In the genomic region with DNA sequence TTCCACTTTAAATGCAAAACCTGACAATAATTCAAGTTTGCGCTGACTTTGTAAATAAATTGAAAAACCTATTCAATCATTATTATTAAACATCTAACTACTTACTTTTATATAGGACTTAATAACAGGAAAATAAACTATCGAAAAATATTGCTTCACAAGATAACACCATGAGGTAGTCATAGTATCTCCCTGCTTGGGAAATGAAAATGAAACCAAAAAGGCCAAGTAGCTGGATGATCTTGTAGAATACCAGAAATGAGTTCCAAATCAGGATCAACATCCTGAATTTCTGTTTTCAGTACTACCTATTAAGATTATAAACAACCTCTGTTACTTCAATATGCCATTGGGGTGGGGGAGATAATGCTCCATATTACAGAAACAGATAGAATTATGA, we compare ENCODE assay signal across 13 cellular contexts. TPM values are rescaled to one million over a fixed set of nuclear protein-coding genes. Genes with fewer than 3 reads are reported as not detected.
DNase-seq lines count a peak whose midpoint lies in the region; FAIRE-seq and TF ChIP-seq lines count a peak whose summit lies in the region.
"Had no signal": no experiment of that assay in that cellular context is flagged by ENCODE, and none has a peak within 500 bp of the region (broad histone marks: within the 10 kb centered on the region; RNA-seq: fewer than 3 reads in every experiment).

No MANE protein-coding gene starts in this region.

- H3K4me3 Mint-ChIP-seq in HFFc6 = peak overlapping the region; percentile 50; the same call in 1 of the 2 replicates

- H2AFZ ChIP-seq in smooth muscle cell (ENCODE audit: low read depth) = no peak overlapping the region

- no peaks in the 10 kb centered on the region for H3F3A ChIP-seq in smooth muscle cell (ENCODE audit: low read depth)

- H3K79me2 ChIP-seq in smooth muscle cell (ENCODE audit: low read depth) = peaks cover 5% of the 10 kb centered on the region

- peaks cover 17% of the 10 kb centered on the region for H3K4me1 Mint-ChIP-seq in HFFc6 (ENCODE audit: low read depth)

- WGBS in smooth muscle cell (ENCODE audit: low lambda C conversion rate) = 95% methylated on average over 2 of the region's 2 CpGs

- DNase-seq in AG09319 (ENCODE audit: extremely low read depth, low read depth) = peak; percentile 3
- DNase-seq in HFFc6 = no peak
- peak; percentile 74 for DNase-seq in amniotic epithelial cell (ENCODE audit: low read depth)
- no peak for DNase-seq in kidney
- DNase-seq in activated naive CD4-positive, alpha-beta T cell (lab: John Stamatoyannopoulos, UW) = no peak
- DNase-seq in HK-2 (ENCODE audit: unreplicated experiment) = no peak
- DNase-seq in RKO (ENCODE audit: low spot score) = no peak
- no peak for DNase-seq in smooth muscle cell (lab: John Stamatoyannopoulos, UW; ENCODE audit: unreplicated experiment)
- DNase-seq: central memory CD4-positive, alpha-beta T cell; mesendoderm; tibial artery had no signal

- FAIRE-seq in kidney (lab: Jason Lieb, UNC) = peak; percentile 66
- FAIRE-seq: GM12878 had no signal

- H3K9ac ChIP-seq in kidney (ENCODE audit: low read length in 2 of 2) = no peak overlapping the region
- H3K9ac ChIP-seq in smooth muscle cell (ENCODE audit: low read depth) = no peak overlapping the region

- no peaks in the 10 kb centered on the region for H3K9me3 Mint-ChIP-seq in HFFc6
- H3K9me3 Mint-ChIP-seq: activated T-helper 2 cell treated with anti-CD3 and anti-CD28 coated beads, Interferon-gamma antibody, Interleukin-2, Interleukin-4, amounts not matched to agents 10 μg/mL and 5 μg/mL and 100 μg/mL, durations not matched to agents 14 hours and 24 hours and 36 hours had no signal

- intact Hi-C loops in kidney (cut with DNase I) = no loop called here

- no peaks in the 10 kb centered on the region for H3K27me3 Mint-ChIP-seq in HFFc6 (ENCODE audit: insufficient read depth)

- peaks cover 41% of the 10 kb centered on the region for H3K36me3 Mint-ChIP-seq in HFFc6 (ENCODE audit: low read depth)

- H3K27ac ChIP-seq in kidney (ENCODE audit: low read depth in 2 of 2, low read length in 2 of 2) = no peak overlapping the region
- no peak overlapping the region for H3K27ac ChIP-seq in smooth muscle cell (ENCODE audit: low read depth)
- H3K27ac ChIP-seq: tibial artery had no signal

- H4K20me1 ChIP-seq in smooth muscle cell (ENCODE audit: low read depth) = peaks cover 20% of the 10 kb centered on the region

- peak overlapping the region; percentile 30; the same call in 1 of the 2 replicates for H3K27ac Mint-ChIP-seq in HFFc6
- H3K27ac Mint-ChIP-seq: activated T-helper 2 cell treated with anti-CD3 and anti-CD28 coated beads, Interferon-gamma antibody, Interleukin-2, Interleukin-4, amounts not matched to agents 10 μg/mL and 5 μg/mL and 100 μg/mL, durations not matched to agents 14 hours and 24 hours and 36 hours had no signal

- H3K4me2 ChIP-seq in smooth muscle cell = no peak overlapping the region

- H3K36me3 ChIP-seq in kidney (ENCODE audit: control insufficient read depth in 1 of 2, insufficient read depth in 2 of 2, low read length in 2 of 2) (no peaks in the 10 kb centered on the region), smooth muscle cell (ENCODE audit: low read depth) (peaks cover 22% of the 10 kb centered on the region)

- no peaks in the 10 kb centered on the region for H3K27me3 ChIP-seq in smooth muscle cell (ENCODE audit: low read depth)
- H3K27me3 ChIP-seq: tibial artery had no signal

- H3K4me3 ChIP-seq in kidney (ENCODE audit: low read length in 2 of 2) (no peak overlapping the region), smooth muscle cell (no peak overlapping the region)
- H3K4me3 ChIP-seq: GM12878, tibial artery had no signal

- H3K9me3 ChIP-seq in kidney (ENCODE audit: control insufficient read depth in 1 of 2, low read length in 2 of 2) (no peaks in the 10 kb centered on the region), smooth muscle cell (replicated peaks; ENCODE audit: low read depth) (no peaks in the 10 kb centered on the region)
- H3K9me3 ChIP-seq: tibial artery had no signal

- TF ChIP-seq CTCF in AG09319 (IDR thresholded peaks at IDR 0.05; ENCODE audit: low read depth, low read length) (no peak), HFFc6 (IDR thresholded peaks at IDR 0.05) (no peak), kidney (IDR thresholded peaks at IDR 0.05; ENCODE audit: borderline replicate concordance, extremely low read depth, insufficient read depth) (no peak), smooth muscle cell (IDR thresholded peaks at IDR 0.05; ENCODE audit: borderline replicate concordance, insufficient read depth, poor library complexity, severe bottlenecking) (no peak)

- H3K4me1 ChIP-seq in kidney (ENCODE audit: control insufficient read depth in 1 of 2, insufficient read depth in 1 of 2, low read depth in 1 of 2, low read length in 2 of 2) (peaks cover 2 to 3% of the 10 kb centered on the region in 2 donors), smooth muscle cell (ENCODE audit: low read depth) (peaks cover 8% of the 10 kb centered on the region)

RNA-seq across cellular contexts. Expression of gene CHIC2, which starts 58.9 kb away (rescaled TPM):
- 10 to 100 TPM; 23.5 to 30.2 (median 27.5) TPM for total RNA-seq in HFFc6 (2021; fragmentation: NEBNext Ultra II Directional; extraction: Animal tissue kit (Norgen Biotek cat#: 25700))
- 26.6 TPM for total RNA-seq in kidney
- polyA plus RNA-seq in kidney (ENCODE audit: insufficient read depth, low read depth, low replicate concordance) = 13.5 TPM
- 61.0 and 61.4 TPM in 2 replicates for total RNA-seq in smooth muscle cell
- polyA plus RNA-seq in smooth muscle cell = 52.2 and 57.0 TPM in 2 replicates

Comparison
In these comparisons a context has a peak if more than half of its experiments do, and no peak if none do; other contexts are left out.
1. DNase-seq: peak in AG09319 (single experiment) and amniotic epithelial cell (single experiment); none in HFFc6 (single experiment), kidney (single experiment), activated naive CD4-positive, alpha-beta T cell (0 of 4), HK-2 (single experiment), RKO (single experiment) and smooth muscle cell (single experiment).